Comparison of ENCODE assay signal across 1 cellular context in genomic region chr4:70901984-70902576, GRCh38.
A peak's percentile ranks its signal among the peaks of the same experiment; 100 is the strongest.
TF ChIP-seq lines count a peak whose summit lies in the region.

Gene MOB1B (plus strand): TSS chr4:70902369. CDS start chr4:70902537, 168 bp downstream.

TF ChIP-seq in HepG2, 621 proteins besides CTCF, POLR2A, EP300 and RAD21 (continued from another document and continues in another):
- no peak for TF ChIP-seq MZF1 (CRISPR knock-in tag; IDR thresholded peaks at IDR 0.05; ENCODE audit: borderline replicate concordance)
- no peak for TF ChIP-seq ZNF615 (CRISPR knock-in tag; IDR thresholded peaks at IDR 0.05; ENCODE audit: borderline replicate concordance)
- TF ChIP-seq CHD2 (IDR thresholded peaks at IDR 0.05; ENCODE audit: low read depth, low read length), result peak; percentile 91
- TF ChIP-seq ETV5 (CRISPR knock-in tag; IDR thresholded peaks at IDR 0.05; ENCODE audit: borderline replicate concordance), result peak; percentile 61; the same call in 1 of the 2 replicates
- TF ChIP-seq MAX (IDR thresholded peaks at IDR 0.05), result peak; percentile 91
- 0 out of 2 replicates have a peak, but pooled peaks have one; percentile 35 for TF ChIP-seq DNMT3B (CRISPR knock-in tag; conservative IDR thresholded peaks at IDR 0.05)
- 0 out of 2 replicates have a peak, but pooled peaks have one; percentile 19 for TF ChIP-seq ISL2 (CRISPR knock-in tag; IDR thresholded peaks at IDR 0.05)
- peak; percentile 72; the same call in 1 of the 2 replicates for TF ChIP-seq MYC (CRISPR knock-in tag; IDR thresholded peaks at IDR 0.05; ENCODE audit: borderline replicate concordance)
- peak; percentile 66 for TF ChIP-seq ERF (CRISPR knock-in tag; IDR thresholded peaks at IDR 0.05)
- peak; percentile 46; the same call in 1 of the 2 replicates for TF ChIP-seq RXRB (CRISPR knock-in tag; IDR thresholded peaks at IDR 0.05; ENCODE audit: borderline replicate concordance)
- TF ChIP-seq SMAD1 (CRISPR knock-in tag; IDR thresholded peaks at IDR 0.05; ENCODE audit: borderline replicate concordance, low read depth), result no peak
- peak; percentile 32; the same call in 1 of the 2 replicates for TF ChIP-seq TBX2 (CRISPR knock-in tag; IDR thresholded peaks at IDR 0.05; ENCODE audit: borderline replicate concordance)
- TF ChIP-seq ZNF329 (CRISPR knock-in tag; IDR thresholded peaks at IDR 0.05; ENCODE audit: low read depth), result 0 out of 2 replicates have a peak, but pooled peaks have one; percentile 2
- peak; percentile 42; the same call in 1 of the 2 replicates for TF ChIP-seq MIER3 (CRISPR knock-in tag; IDR thresholded peaks at IDR 0.05; ENCODE audit: borderline replicate concordance)
- peak; percentile 44; the same call in 1 of the 2 replicates for TF ChIP-seq ZNF740 (CRISPR knock-in tag; IDR thresholded peaks at IDR 0.05)
- TF ChIP-seq SP140L (CRISPR knock-in tag; IDR thresholded peaks at IDR 0.05; ENCODE audit: borderline replicate concordance), result no peak
- TF ChIP-seq ZNF230 (CRISPR knock-in tag; IDR thresholded peaks at IDR 0.05), result no peak; the same call in 1 of the 2 replicates
- no peak for TF ChIP-seq SNAPC5 (CRISPR knock-in tag; IDR thresholded peaks at IDR 0.05; ENCODE audit: borderline replicate concordance)
- TF ChIP-seq KMT2B (CRISPR knock-in tag; IDR thresholded peaks at IDR 0.05), result peak; percentile 83
- TF ChIP-seq TMF1 (CRISPR knock-in tag; IDR thresholded peaks at IDR 0.05; ENCODE audit: low read depth), result 0 out of 2 replicates have a peak, but pooled peaks have one; percentile 33
- TF ChIP-seq ZBTB42 (CRISPR knock-in tag; IDR thresholded peaks at IDR 0.05), result no peak
- TF ChIP-seq ZGPAT (CRISPR knock-in tag; IDR thresholded peaks at IDR 0.05), result peak; percentile 65; the same call in 1 of the 2 replicates
- TF ChIP-seq PAXIP1 (CRISPR knock-in tag; conservative IDR thresholded peaks at IDR 0.05), result peak; percentile 39; the same call in 1 of the 2 replicates
- TF ChIP-seq ZFP82 (CRISPR knock-in tag; IDR thresholded peaks at IDR 0.05; ENCODE audit: borderline replicate concordance), result peak; percentile 82; the same call in 1 of the 2 replicates
- TF ChIP-seq GATAD2A (CRISPR knock-in tag; IDR thresholded peaks at IDR 0.05), result peak; percentile 45; the same call in 1 of the 2 replicates
- peak; percentile 43; the same call in 1 of the 2 replicates for TF ChIP-seq HNF1B (CRISPR knock-in tag; IDR thresholded peaks at IDR 0.05)
- TF ChIP-seq MXI1 (IDR thresholded peaks at IDR 0.05; ENCODE audit: borderline replicate concordance, low read depth, low read length), result peak; percentile 44; the same call in 1 of the 3 replicates
- TF ChIP-seq ZNF44 (CRISPR knock-in tag; IDR thresholded peaks at IDR 0.05), result no peak
- TF ChIP-seq FOXP4 (CRISPR knock-in tag; IDR thresholded peaks at IDR 0.05), result peak; percentile 17; the same call in 1 of the 2 replicates
- no peak for TF ChIP-seq TIGD3 (CRISPR knock-in tag; IDR thresholded peaks at IDR 0.05; ENCODE audit: borderline replicate concordance)
- 0 out of 2 replicates have a peak, but pooled peaks have one; percentile 9 for TF ChIP-seq NR0B2 (CRISPR knock-in tag; IDR thresholded peaks at IDR 0.05)
- peak; percentile 69; the same call in 1 of the 2 replicates for TF ChIP-seq ZNF350 (CRISPR knock-in tag; IDR thresholded peaks at IDR 0.05; ENCODE audit: borderline replicate concordance, low read depth)
- TF ChIP-seq ARID3A (IDR thresholded peaks at IDR 0.05; ENCODE audit: low read depth, low read length), result no peak
- TF ChIP-seq FOXA3 (CRISPR knock-in tag; IDR thresholded peaks at IDR 0.05), result peak; percentile 29
- TF ChIP-seq ZNF34 (CRISPR knock-in tag; IDR thresholded peaks at IDR 0.05; ENCODE audit: borderline replicate concordance), result no peak
- 0 out of 2 replicates have a peak, but pooled peaks have one; percentile 15 for TF ChIP-seq NR2F2 (IDR thresholded peaks at IDR 0.05; ENCODE audit: borderline replicate concordance, low read depth)
- TF ChIP-seq ZMYM3 (CRISPR knock-in tag; IDR thresholded peaks at IDR 0.05), result 0 out of 2 replicates have a peak, but pooled peaks have one; percentile 23
- TF ChIP-seq AHR (CRISPR knock-in tag; IDR thresholded peaks at IDR 0.05), result no peak
- TF ChIP-seq ZNF543 (CRISPR knock-in tag; IDR thresholded peaks at IDR 0.05), result no peak
- TF ChIP-seq ZNF264 (CRISPR knock-in tag; IDR thresholded peaks at IDR 0.05), result peak; percentile 73; the same call in 1 of the 2 replicates
- no peak for TF ChIP-seq TOPORS (CRISPR knock-in tag; IDR thresholded peaks at IDR 0.05)
- no peak for TF ChIP-seq ATF5 (CRISPR knock-in tag; IDR thresholded peaks at IDR 0.05; ENCODE audit: low read depth)
- peak; percentile 63; the same call in 1 of the 2 replicates for TF ChIP-seq ZNF274 (CRISPR knock-in tag; IDR thresholded peaks at IDR 0.05)
- peak in 1 of 2 experiments; percentile 5; a peak in 1 of 4 replicates for TF ChIP-seq REST (IDR thresholded peaks at IDR 0.05; ENCODE audit: borderline replicate concordance in 1 of 2, low read depth in 1 of 2, low read length in 2 of 2)
